ENCODE assay signal across 39 cellular contexts in the genomic region with DNA sequence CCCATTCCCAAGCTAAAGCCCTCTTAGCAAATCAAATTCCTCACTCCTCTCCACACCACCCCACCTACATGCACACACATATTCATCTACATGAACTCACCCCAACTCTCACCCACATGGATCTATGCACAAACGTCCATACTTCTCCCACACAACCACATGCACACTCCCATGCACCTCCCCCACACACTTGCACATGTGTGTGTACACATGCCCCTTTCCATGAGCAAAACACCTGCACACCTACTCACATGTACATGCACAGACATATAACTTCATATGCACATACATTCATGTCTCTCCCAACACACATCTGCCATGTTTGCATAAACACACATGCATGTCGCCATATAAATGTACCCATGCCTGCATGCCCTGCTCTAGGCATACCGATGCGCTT. TPM values are rescaled to one million over a fixed set of nuclear protein-coding genes. Genes with fewer than 3 reads are reported as not detected.
"Had no signal": no experiment of that assay in that cellular context is flagged by ENCODE, and none has a peak within 500 bp of the region (broad histone marks: within the 10 kb centered on the region; RNA-seq: fewer than 3 reads in every experiment).

No MANE protein-coding gene starts in this region.

- H3K27me3 Mint-ChIP-seq: activated CD8-positive, alpha-beta memory T cell treated with anti-CD3 and anti-CD28 coated beads, Interleukin-2, amount 10 ng/mL, durations not matched to agents 7 days and 5 days; brain had no signal

- H3K27ac ChIP-seq: adrenal gland, ascending aorta, breast epithelium, coronary artery, dorsolateral prefrontal cortex, foreskin keratinocyte, gastrocnemius medialis, heart left ventricle had no signal

- ATAC-seq: activated CD8-positive, alpha-beta memory T cell treated with anti-CD3 and anti-CD28 coated beads, Interleukin-2, amount 10 ng/mL, durations not matched to agents 7 days and 5 days; activated CD8-positive, alpha-beta T cell treated with anti-CD3 and anti-CD28 coated beads, Interleukin-2, amount 10 ng/mL, durations not matched to agents 7 days and 5 days; activated naive CD8-positive, alpha-beta T cell treated with anti-CD3 and anti-CD28 coated beads, Interleukin-2, amount 50 U/mL, for 24 hours; esophagus mucosa; gastrocnemius medialis; heart left ventricle; T-helper 17 cell; WTC11 had no signal

- H3K27ac Mint-ChIP-seq: activated CD4-positive, alpha-beta memory T cell treated with anti-CD3 and anti-CD28 coated beads for 36 hours; activated CD8-positive, alpha-beta memory T cell treated with anti-CD3 and anti-CD28 coated beads, Interleukin-2, amount 10 ng/mL, durations not matched to agents 7 days and 5 days; activated CD8-positive, alpha-beta T cell treated with anti-CD3 and anti-CD28 coated beads, Interleukin-2, amount 10 ng/mL, durations not matched to agents 7 days and 5 days; activated naive CD4-positive, alpha-beta T cell treated with anti-CD3 and anti-CD28 coated beads for 36 hours; activated naive CD4-positive, alpha-beta T cell treated with anti-CD3 and anti-CD28 coated beads, Interleukin-2, amount 50 U/mL, for 24 hours; activated naive CD8-positive, alpha-beta T cell treated with anti-CD3 and anti-CD28 coated beads for 36 hours; activated naive CD8-positive, alpha-beta T cell treated with anti-CD3 and anti-CD28 coated beads, Interleukin-2, amount 50 U/mL, for 24 hours; activated T-helper 1 cell treated with anti-CD3 and anti-CD28 coated beads, Interleukin-12 subunit alpha, Interleukin-12 subunit beta, Interleukin-2, Interleukin-4 antibody, amounts not matched to agents 30 ng/mL and 10 ng/mL and 1 ng/mL, durations not matched to agents 14 hours and 24 hours and 36 hours; activated T-helper 2 cell treated with anti-CD3 and anti-CD28 coated beads, Interferon-gamma antibody, Interleukin-2, Interleukin-4, amounts not matched to agents 10 μg/mL and 5 μg/mL and 100 μg/mL, durations not matched to agents 14 hours and 24 hours and 36 hours; brain; dendritic cell treated with granulocyte-macrophage colony-stimulating factor and Interleukin-4, amounts not matched to agents 40 ng/mL and 50 ng/mL, for 4 days; endodermal cell; T-helper 17 cell; T-helper 2 cell treated with Interferon-gamma antibody and Interleukin-4, amounts not matched to agents 5 μg/mL and 100 μg/mL, for 36 hours; WTC11 had no signal

- H3K9me3 Mint-ChIP-seq: activated CD4-positive, alpha-beta memory T cell treated with anti-CD3 and anti-CD28 coated beads for 36 hours; activated naive CD4-positive, alpha-beta T cell treated with anti-CD3 and anti-CD28 coated beads for 36 hours; activated naive CD4-positive, alpha-beta T cell treated with anti-CD3 and anti-CD28 coated beads, Interleukin-2, amount 50 U/mL, for 24 hours; activated naive CD8-positive, alpha-beta T cell treated with anti-CD3 and anti-CD28 coated beads for 36 hours; activated naive CD8-positive, alpha-beta T cell treated with anti-CD3 and anti-CD28 coated beads, Interleukin-2, amount 50 U/mL, for 24 hours; activated T-helper 1 cell treated with anti-CD3 and anti-CD28 coated beads, Interleukin-12 subunit alpha, Interleukin-12 subunit beta, Interleukin-2, Interleukin-4 antibody, amounts not matched to agents 30 ng/mL and 10 ng/mL and 1 ng/mL, durations not matched to agents 14 hours and 24 hours and 36 hours; activated T-helper 2 cell treated with anti-CD3 and anti-CD28 coated beads, Interferon-gamma antibody, Interleukin-2, Interleukin-4, amounts not matched to agents 10 μg/mL and 5 μg/mL and 100 μg/mL, durations not matched to agents 14 hours and 24 hours and 36 hours; brain; central memory CD8-positive, alpha-beta T cell; dendritic cell treated with granulocyte-macrophage colony-stimulating factor and Interleukin-4, amounts not matched to agents 40 ng/mL and 50 ng/mL, for 4 days; endodermal cell; T-helper 2 cell treated with Interferon-gamma antibody and Interleukin-4, amounts not matched to agents 5 μg/mL and 100 μg/mL, for 36 hours had no signal

- H3K4me1 Mint-ChIP-seq: activated CD8-positive, alpha-beta memory T cell treated with anti-CD3 and anti-CD28 coated beads, Interleukin-2, amount 10 ng/mL, durations not matched to agents 7 days and 5 days; activated naive CD4-positive, alpha-beta T cell treated with anti-CD3 and anti-CD28 coated beads, Interleukin-2, amount 50 U/mL, for 24 hours; activated naive CD8-positive, alpha-beta T cell treated with anti-CD3 and anti-CD28 coated beads for 36 hours; activated naive CD8-positive, alpha-beta T cell treated with anti-CD3 and anti-CD28 coated beads, Interleukin-2, amount 50 U/mL, for 24 hours; central memory CD8-positive, alpha-beta T cell; T-helper 17 cell had no signal

- H3K36me3 ChIP-seq: adrenal gland, ascending aorta, breast epithelium, gastrocnemius medialis, heart left ventricle had no signal

- H3K4me3 Mint-ChIP-seq: activated CD4-positive, alpha-beta memory T cell treated with anti-CD3 and anti-CD28 coated beads for 36 hours; activated CD8-positive, alpha-beta memory T cell treated with anti-CD3 and anti-CD28 coated beads, Interleukin-2, amount 10 ng/mL, durations not matched to agents 7 days and 5 days; activated CD8-positive, alpha-beta T cell treated with anti-CD3 and anti-CD28 coated beads, Interleukin-2, amount 10 ng/mL, durations not matched to agents 7 days and 5 days; activated naive CD4-positive, alpha-beta T cell treated with anti-CD3 and anti-CD28 coated beads for 36 hours; activated naive CD4-positive, alpha-beta T cell treated with anti-CD3 and anti-CD28 coated beads, Interleukin-2, amount 50 U/mL, for 24 hours; activated naive CD8-positive, alpha-beta T cell treated with anti-CD3 and anti-CD28 coated beads for 36 hours; activated naive CD8-positive, alpha-beta T cell treated with anti-CD3 and anti-CD28 coated beads, Interleukin-2, amount 50 U/mL, for 24 hours; activated T-helper 1 cell treated with anti-CD3 and anti-CD28 coated beads, Interleukin-12 subunit alpha, Interleukin-12 subunit beta, Interleukin-2, Interleukin-4 antibody, amounts not matched to agents 30 ng/mL and 10 ng/mL and 1 ng/mL, durations not matched to agents 14 hours and 24 hours and 36 hours; brain; central memory CD8-positive, alpha-beta T cell; dendritic cell treated with granulocyte-macrophage colony-stimulating factor and Interleukin-4, amounts not matched to agents 40 ng/mL and 50 ng/mL, for 4 days; endodermal cell; T-helper 17 cell; T-helper 2 cell treated with Interferon-gamma antibody and Interleukin-4, amounts not matched to agents 5 μg/mL and 100 μg/mL, for 36 hours; WTC11 had no signal

- H3K4me1 ChIP-seq: adrenal gland, ascending aorta, breast epithelium, foreskin keratinocyte, gastrocnemius medialis, heart left ventricle had no signal

- H3K9me3 ChIP-seq: adrenal gland, ascending aorta, breast epithelium, gastrocnemius medialis, heart left ventricle had no signal

- DNase-seq: activated CD4-positive, alpha-beta memory T cell treated with anti-CD3 and anti-CD28 coated beads for 36 hours; activated CD4-positive, alpha-beta T cell treated with anti-CD3 and anti-CD28 coated beads for 1 hour; activated CD4-positive, alpha-beta T cell treated with anti-CD3 and anti-CD28 coated beads for 48 hours; activated CD8-positive, alpha-beta memory T cell treated with anti-CD3 and anti-CD28 coated beads, Interleukin-2, amount 10 ng/mL, durations not matched to agents 7 days and 5 days; activated CD8-positive, alpha-beta memory T cell treated with anti-CD3 and anti-CD28 coated beads, Interleukin-2, amount 50 U/mL, for 4 hours; activated CD8-positive, alpha-beta T cell treated with anti-CD3 and anti-CD28 coated beads, Interleukin-2, amount 10 ng/mL, durations not matched to agents 7 days and 5 days; activated effector memory CD4-positive, alpha-beta T cell treated with anti-CD3 and anti-CD28 coated beads, Interleukin-2, amount 50 U/mL, for 16 hours; activated naive CD4-positive, alpha-beta T cell treated with anti-CD3 and anti-CD28 coated beads for 36 hours; activated naive CD8-positive, alpha-beta T cell treated with anti-CD3 and anti-CD28 coated beads for 36 hours; activated naive CD8-positive, alpha-beta T cell treated with anti-CD3 and anti-CD28 coated beads, Interleukin-2, amount 50 U/mL, for 24 hours; activated T-cell treated with anti-CD3 and anti-CD28 coated beads, Interleukin-2, amount 50 U/mL, for 1 hour; activated T-cell treated with anti-CD3 and anti-CD28 coated beads, Interleukin-2, amount 50 U/mL, for 48 hours; adrenal gland; dorsolateral prefrontal cortex; effector memory CD4-positive, alpha-beta T cell; gastrocnemius medialis; glutamatergic neuron; heart left ventricle; T-helper 1 cell; T-helper 17 cell; T1000 had no signal

- H3K36me3 Mint-ChIP-seq: activated CD4-positive, alpha-beta memory T cell treated with anti-CD3 and anti-CD28 coated beads for 36 hours; activated CD8-positive, alpha-beta memory T cell treated with anti-CD3 and anti-CD28 coated beads, Interleukin-2, amount 10 ng/mL, durations not matched to agents 7 days and 5 days; activated naive CD4-positive, alpha-beta T cell treated with anti-CD3 and anti-CD28 coated beads, Interleukin-2, amount 50 U/mL, for 24 hours; activated naive CD8-positive, alpha-beta T cell treated with anti-CD3 and anti-CD28 coated beads for 36 hours; brain; WTC11 had no signal

- H3K4me3 ChIP-seq: adrenal gland, ascending aorta, breast epithelium, coronary artery, dorsolateral prefrontal cortex, gastrocnemius medialis, heart left ventricle had no signal

- H3K27me3 ChIP-seq: adrenal gland, ascending aorta, breast epithelium, foreskin keratinocyte, gastrocnemius medialis, heart left ventricle had no signal

RNA-seq across cellular contexts. Expression of a gene that starts 22.8 kb away (rescaled TPM):
- total RNA-seq: activated CD4-positive, alpha-beta memory T cell treated with anti-CD3 and anti-CD28 coated beads for 36 hours; activated CD8-positive, alpha-beta memory T cell treated with anti-CD3 and anti-CD28 coated beads for 36 hours; activated CD8-positive, alpha-beta memory T cell treated with anti-CD3 and anti-CD28 coated beads, Interleukin-2, amount 10 ng/mL, durations not matched to agents 7 days and 5 days; activated CD8-positive, alpha-beta T cell treated with anti-CD3 and anti-CD28 coated beads, Interleukin-2, amount 10 ng/mL, durations not matched to agents 7 days and 5 days; activated naive CD4-positive, alpha-beta T cell treated with anti-CD3 and anti-CD28 coated beads for 36 hours; activated naive CD8-positive, alpha-beta T cell treated with anti-CD3 and anti-CD28 coated beads for 36 hours; activated T-helper 1 cell treated with anti-CD3 and anti-CD28 coated beads, Interleukin-12 subunit alpha, Interleukin-12 subunit beta, Interleukin-2, Interleukin-4 antibody, amounts not matched to agents 30 ng/mL and 10 ng/mL and 1 ng/mL, durations not matched to agents 14 hours and 24 hours and 36 hours; activated T-helper 2 cell treated with anti-CD3 and anti-CD28 coated beads, Interferon-gamma antibody, Interleukin-2, Interleukin-4, amounts not matched to agents 10 μg/mL and 5 μg/mL and 100 μg/mL, durations not matched to agents 14 hours and 24 hours and 36 hours; ascending aorta; breast epithelium; cardiac septum; cerebellum; epithelial cell of proximal tubule; esophagus mucosa; foreskin keratinocyte; gastrocnemius medialis; heart left ventricle; T-helper 17 cell had no signal
- polyA plus RNA-seq: foreskin keratinocyte, heart left ventricle had no signal

RNA-seq across cellular contexts. Expression of a gene that starts 53.0 kb away (rescaled TPM):
- total RNA-seq: activated CD4-positive, alpha-beta memory T cell treated with anti-CD3 and anti-CD28 coated beads for 36 hours; activated CD8-positive, alpha-beta memory T cell treated with anti-CD3 and anti-CD28 coated beads for 36 hours; activated CD8-positive, alpha-beta memory T cell treated with anti-CD3 and anti-CD28 coated beads, Interleukin-2, amount 10 ng/mL, durations not matched to agents 7 days and 5 days; activated CD8-positive, alpha-beta T cell treated with anti-CD3 and anti-CD28 coated beads, Interleukin-2, amount 10 ng/mL, durations not matched to agents 7 days and 5 days; activated naive CD4-positive, alpha-beta T cell treated with anti-CD3 and anti-CD28 coated beads for 36 hours; activated naive CD8-positive, alpha-beta T cell treated with anti-CD3 and anti-CD28 coated beads for 36 hours; activated T-helper 1 cell treated with anti-CD3 and anti-CD28 coated beads, Interleukin-12 subunit alpha, Interleukin-12 subunit beta, Interleukin-2, Interleukin-4 antibody, amounts not matched to agents 30 ng/mL and 10 ng/mL and 1 ng/mL, durations not matched to agents 14 hours and 24 hours and 36 hours; activated T-helper 2 cell treated with anti-CD3 and anti-CD28 coated beads, Interferon-gamma antibody, Interleukin-2, Interleukin-4, amounts not matched to agents 10 μg/mL and 5 μg/mL and 100 μg/mL, durations not matched to agents 14 hours and 24 hours and 36 hours; ascending aorta; breast epithelium; cardiac septum; cerebellum; dorsolateral prefrontal cortex; epithelial cell of proximal tubule; esophagus mucosa; foreskin keratinocyte; gastrocnemius medialis; T-helper 17 cell; WTC11 had no signal
- polyA plus RNA-seq: foreskin keratinocyte, heart left ventricle had no signal
